ENCODE assay signal across 8 cellular contexts in the genomic region with DNA sequence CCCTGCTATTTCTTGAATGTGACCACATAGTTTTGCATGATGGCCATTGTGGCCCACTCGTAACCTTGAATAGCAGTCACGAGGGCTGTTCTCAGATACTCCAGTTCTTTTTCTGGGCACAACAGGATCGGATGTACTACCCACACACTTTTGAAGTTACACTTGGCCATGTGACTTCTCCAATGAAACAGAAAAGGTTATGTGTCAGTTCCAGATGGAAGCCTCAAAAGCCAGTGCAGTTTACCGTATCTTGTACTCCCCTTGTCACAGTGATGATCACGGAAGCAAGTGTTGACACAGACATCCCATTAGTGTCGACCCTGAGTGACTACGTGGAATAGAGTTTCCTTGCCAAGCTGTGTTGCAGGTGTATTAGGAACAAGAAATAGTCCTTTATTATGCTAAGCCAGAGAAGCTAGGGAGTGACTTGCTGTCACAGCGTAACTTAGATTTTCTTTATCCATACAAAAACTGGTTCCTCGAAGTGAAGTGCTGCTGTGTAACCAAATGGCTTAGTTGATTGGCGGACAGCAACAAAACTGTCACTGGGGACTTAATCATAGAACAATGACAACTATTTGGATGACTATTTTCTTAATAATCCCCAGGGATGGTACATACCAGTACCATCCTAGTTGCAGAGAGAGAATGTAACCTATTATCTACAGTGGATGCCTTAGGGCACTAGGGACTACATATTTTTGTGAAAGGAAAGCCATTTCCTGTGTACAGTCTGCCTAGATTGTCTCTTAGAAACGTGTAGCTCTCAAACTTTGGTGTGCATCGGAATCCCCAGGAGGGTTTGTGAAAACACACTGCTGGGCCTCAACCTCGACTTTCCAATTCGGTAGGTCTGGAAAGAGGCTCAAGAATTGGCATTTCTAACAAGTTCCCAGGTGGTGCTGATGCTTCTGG.
DNase-seq lines count a peak whose midpoint lies in the region; ATAC-seq, FAIRE-seq and TF ChIP-seq lines count a peak whose summit lies in the region.

No MANE protein-coding gene starts in this region.

- H3K4me1 Mint-ChIP-seq in endothelial cell (ENCODE audit: unreplicated experiment), result peaks cover 8% of the 10 kb centered on the region

- no peak for FAIRE-seq in urothelium cell line (lab: Jason Lieb, UNC)

- H3K79me2 ChIP-seq in ACC112 (ENCODE audit: control insufficient read depth, insufficient read depth, low read length, unreplicated experiment), result no peaks in the 10 kb centered on the region

- H3K36me3 Mint-ChIP-seq in endothelial cell (ENCODE audit: low read depth, unreplicated experiment), result peaks cover 2% of the 10 kb centered on the region

- no peaks in the 10 kb centered on the region for H3K27me3 ChIP-seq in ACC112 (ENCODE audit: insufficient read depth, low read length)

- no peak for TF ChIP-seq CTCF in endothelial cell (IDR thresholded peaks at IDR 0.05; ENCODE audit: unreplicated experiment)

- H2AFZ ChIP-seq in ACC112 (ENCODE audit: low read length, unreplicated experiment), result peak overlapping the region; percentile 44

- peak overlapping the region; percentile 68 for H3K4me3 ChIP-seq in ACC112 (ENCODE audit: low read depth, low read length)

- H3K4me1 ChIP-seq in ACC112 (ENCODE audit: control insufficient read depth, insufficient read depth, low read length, unreplicated experiment), result peaks cover 38% of the 10 kb centered on the region

- H3K27ac Mint-ChIP-seq in endothelial cell (ENCODE audit: unreplicated experiment), result no peak overlapping the region

- H3K27me3 Mint-ChIP-seq in endothelial cell (ENCODE audit: unreplicated experiment), result no peaks in the 10 kb centered on the region

- H3K27ac ChIP-seq in ACC112 (ENCODE audit: low read depth, low read length), result peak overlapping the region; percentile 100

- no peaks in the 10 kb centered on the region for H3K9me3 Mint-ChIP-seq in endothelial cell (ENCODE audit: unreplicated experiment)

- no peaks in the 10 kb centered on the region for H3K36me3 ChIP-seq in ACC112 (ENCODE audit: insufficient read depth, low read length)

- ATAC-seq in GM21381 (IDR thresholded peaks at IDR 0.05; ENCODE audit: unreplicated experiment) (peak; percentile 75), SK-N-SH treated with all-trans-retinoic acid at 6 μM for 48 hours (peak; percentile 69)

- no peak overlapping the region for H3K4me3 Mint-ChIP-seq in endothelial cell (ENCODE audit: unreplicated experiment)

- DNase-seq in hepatic stellate cell (ENCODE audit: low spot score) (peak; percentile 66), NCI-H1436 (lab: John Stamatoyannopoulos, UW) (no peak), endothelial cell (ENCODE audit: low spot score) (no peak), urothelium cell line (ENCODE audit: low spot score) (no peak), DMS53 treated with DMSO at 0.1 percent for 48 hours (lab: John Stamatoyannopoulos, UW; ENCODE audit: unreplicated experiment) (no peak)

TF ChIP-seq in SK-N-SH treated with all-trans-retinoic acid at 6 μM for 48 hours, 23 proteins besides CTCF, POLR2A, EP300 and RAD21:
- TF ChIP-seq CSRNP3 (CRISPR knock-in tag; IDR thresholded peaks at IDR 0.05) (no peak), OSR1 (CRISPR knock-in tag; IDR thresholded peaks at IDR 0.05) (no peak), TCF4 (CRISPR knock-in tag; IDR thresholded peaks at IDR 0.05; ENCODE audit: borderline replicate concordance) (no peak), ZNF565 (CRISPR knock-in tag; conservative IDR thresholded peaks at IDR 0.05; ENCODE audit: low read depth) (no peak), CSDC2 (CRISPR knock-in tag; IDR thresholded peaks at IDR 0.05) (no peak), CREB5 (CRISPR knock-in tag; IDR thresholded peaks at IDR 0.05; ENCODE audit: low read depth) (no peak), RARB (CRISPR knock-in tag; IDR thresholded peaks at IDR 0.05) (no peak), ISL1 (CRISPR knock-in tag; IDR thresholded peaks at IDR 0.05) (no peak), ZC3H10 (CRISPR knock-in tag; IDR thresholded peaks at IDR 0.05) (no peak), ARNTL (CRISPR knock-in tag; IDR thresholded peaks at IDR 0.05; ENCODE audit: borderline replicate concordance, low read depth) (no peak), ESRRG (CRISPR knock-in tag; IDR thresholded peaks at IDR 0.05) (no peak), ZNF70 (CRISPR knock-in tag; IDR thresholded peaks at IDR 0.05) (no peak), SNAI2 (CRISPR knock-in tag; IDR thresholded peaks at IDR 0.05) (no peak)
- TF ChIP-seq, protein P1, sequence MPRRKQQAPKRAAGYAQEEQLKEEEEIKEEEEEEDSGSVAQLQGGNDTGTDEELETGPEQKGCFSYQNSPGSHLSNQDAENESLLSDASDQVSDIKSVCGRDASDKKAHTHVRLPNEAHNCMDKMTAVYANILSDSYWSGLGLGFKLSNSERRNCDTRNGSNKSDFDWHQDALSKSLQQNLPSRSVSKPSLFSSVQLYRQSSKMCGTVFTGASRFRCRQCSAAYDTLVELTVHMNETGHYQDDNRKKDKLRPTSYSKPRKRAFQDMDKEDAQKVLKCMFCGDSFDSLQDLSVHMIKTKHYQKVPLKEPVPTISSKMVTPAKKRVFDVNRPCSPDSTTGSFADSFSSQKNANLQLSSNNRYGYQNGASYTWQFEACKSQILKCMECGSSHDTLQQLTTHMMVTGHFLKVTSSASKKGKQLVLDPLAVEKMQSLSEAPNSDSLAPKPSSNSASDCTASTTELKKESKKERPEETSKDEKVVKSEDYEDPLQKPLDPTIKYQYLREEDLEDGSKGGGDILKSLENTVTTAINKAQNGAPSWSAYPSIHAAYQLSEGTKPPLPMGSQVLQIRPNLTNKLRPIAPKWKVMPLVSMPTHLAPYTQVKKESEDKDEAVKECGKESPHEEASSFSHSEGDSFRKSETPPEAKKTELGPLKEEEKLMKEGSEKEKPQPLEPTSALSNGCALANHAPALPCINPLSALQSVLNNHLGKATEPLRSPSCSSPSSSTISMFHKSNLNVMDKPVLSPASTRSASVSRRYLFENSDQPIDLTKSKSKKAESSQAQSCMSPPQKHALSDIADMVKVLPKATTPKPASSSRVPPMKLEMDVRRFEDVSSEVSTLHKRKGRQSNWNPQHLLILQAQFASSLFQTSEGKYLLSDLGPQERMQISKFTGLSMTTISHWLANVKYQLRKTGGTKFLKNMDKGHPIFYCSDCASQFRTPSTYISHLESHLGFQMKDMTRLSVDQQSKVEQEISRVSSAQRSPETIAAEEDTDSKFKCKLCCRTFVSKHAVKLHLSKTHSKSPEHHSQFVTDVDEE (CRISPR knock-in tag; IDR thresholded peaks at IDR 0.05), result no peak
- TF ChIP-seq, protein P2, sequence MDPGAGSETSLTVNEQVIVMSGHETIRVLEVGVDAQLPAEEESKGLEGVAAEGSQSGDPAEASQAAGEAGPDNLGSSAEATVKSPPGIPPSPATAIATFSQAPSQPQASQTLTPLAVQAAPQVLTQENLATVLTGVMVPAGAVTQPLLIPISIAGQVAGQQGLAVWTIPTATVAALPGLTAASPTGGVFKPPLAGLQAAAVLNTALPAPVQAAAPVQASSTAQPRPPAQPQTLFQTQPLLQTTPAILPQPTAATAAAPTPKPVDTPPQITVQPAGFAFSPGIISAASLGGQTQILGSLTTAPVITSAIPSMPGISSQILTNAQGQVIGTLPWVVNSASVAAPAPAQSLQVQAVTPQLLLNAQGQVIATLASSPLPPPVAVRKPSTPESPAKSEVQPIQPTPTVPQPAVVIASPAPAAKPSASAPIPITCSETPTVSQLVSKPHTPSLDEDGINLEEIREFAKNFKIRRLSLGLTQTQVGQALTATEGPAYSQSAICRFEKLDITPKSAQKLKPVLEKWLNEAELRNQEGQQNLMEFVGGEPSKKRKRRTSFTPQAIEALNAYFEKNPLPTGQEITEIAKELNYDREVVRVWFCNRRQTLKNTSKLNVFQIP (CRISPR knock-in tag; IDR thresholded peaks at IDR 0.05; ENCODE audit: borderline replicate concordance, low read depth), result no peak
